20 cellular contexts compared by ENCODE assay signal in genomic region chr1:69987881-69988280, GRCh38.
"Had no signal": no experiment of that assay in that cellular context is flagged by ENCODE, and none has a peak within 500 bp of the region (broad histone marks: within the 10 kb centered on the region; RNA-seq: fewer than 3 reads in every experiment).

No MANE protein-coding gene starts in this region.

- H3K4me3 ChIP-seq: left ventricle myocardium inferior, lung, ovary, right atrium auricular region, right lobe of liver, smooth muscle cell, tibial nerve, vagina had no signal

- H3K9me3 ChIP-seq: left ventricle myocardium inferior, ovary, right atrium auricular region, right lobe of liver, tibial nerve, vagina had no signal

- H3K36me3 ChIP-seq: left ventricle myocardium inferior, ovary, right atrium auricular region, right lobe of liver, tibial nerve, vagina had no signal

- ATAC-seq: natural killer cell treated with Interleukin-12 subunit alpha and Interleukin-12 subunit beta and Interleukin-15 and Interleukin-18, amount 100 ng/mL, for 72 hours; right lobe of liver; stimulated activated memory B cell treated with anti-CD40 and anti-IgM and Interleukin-4, amounts not matched to agents 10 μg/mL and 1 μg/mL and 100 μg/mL, for 72 hours; stimulated activated naive CD8-positive, alpha-beta T cell treated with anti-CD3 and anti-CD28 coated beads, Interleukin-15, amount 100 ng/mL, for 72 hours had no signal

- H3K27ac ChIP-seq: left ventricle myocardium inferior, ovary, right atrium auricular region, right lobe of liver, tibial nerve, vagina had no signal

- H3K4me1 ChIP-seq: left ventricle myocardium inferior, right atrium auricular region, right lobe of liver, vagina had no signal

- DNase-seq: islet precursor cell; left ventricle myocardium inferior; mesendoderm; naive B cell; ovary; right lobe of liver; stimulated activated CD4-positive, alpha-beta T cell treated with anti-CD3 and anti-CD28 coated beads, Interleukin-1b, Interleukin-23, amount 100 ng/mL, for 48 hours; stimulated activated CD4-positive, alpha-beta T cell treated with anti-CD3 and anti-CD28 coated beads, Interleukin-2, amount 100 ng/mL, for 48 hours; stimulated activated CD4-positive, alpha-beta T cell treated with anti-CD3 and anti-CD28 coated beads, Interleukin-4, amount 100 ng/mL, for 4 hours; stimulated activated CD8-positive, alpha-beta memory T cell treated with anti-CD3 and anti-CD28 coated beads, Interleukin-4, amount 100 ng/mL, for 48 hours; stimulated activated naive CD4-positive, alpha-beta T cell treated with Interleukin-2 at 50 U/mL for 16 hours; stimulated activated naive CD8-positive, alpha-beta T cell treated with anti-CD3 and anti-CD28 coated beads, Interleukin-15, amount 100 ng/mL, for 72 hours; substantia nigra had no signal

- H3K27me3 ChIP-seq: ovary, right atrium auricular region, right lobe of liver, tibial nerve, vagina had no signal
